8 cellular contexts compared by ENCODE assay signal in genomic region chr18:35040988-35041751, GRCh38. TPM values are rescaled to one million over a fixed set of nuclear protein-coding genes. Genes with fewer than 3 reads are reported as not detected.
DNase-seq lines count a peak whose midpoint lies in the region; ATAC-seq and TF ChIP-seq lines count a peak whose summit lies in the region.

TSS of gene MAPRE2 (plus strand) at chr18:35041413. CDS start at chr18:35041540, 127 bp downstream.

- 0% methylated on average over 38 of the region's 52 CpGs for WGBS in prostate gland
- WGBS in urinary bladder, result under 1% methylated on average over 52 of the region's 52 CpGs

- ATAC-seq in HG02884 (IDR thresholded peaks at IDR 0.05; ENCODE audit: unreplicated experiment), result peak; percentile 66

- H3K27ac ChIP-seq in left ventricle myocardium inferior (replicated peaks), result peak within 1 kb of the TSS; percentile 93
- H3K27ac ChIP-seq in prostate gland, result peak within 1 kb of the TSS; percentile 76
- H3K27ac ChIP-seq in urinary bladder (ENCODE audit: low read depth), result peak within 1 kb of the TSS; percentile 73

- no peak for TF ChIP-seq CTCF in GM13977 (IDR thresholded peaks at IDR 0.05; ENCODE audit: extremely low read depth, insufficient read depth, missing control alignments)
- no peak for TF ChIP-seq CTCF in left ventricle myocardium inferior (IDR thresholded peaks at IDR 0.05; ENCODE audit: borderline replicate concordance)
- TF ChIP-seq CTCF in prostate gland (IDR thresholded peaks at IDR 0.05), result no peak

- H3K36me3 ChIP-seq in left ventricle myocardium inferior (no peaks in the 10 kb centered on the region), prostate gland (no peaks in the 10 kb centered on the region), urinary bladder (ENCODE audit: insufficient read depth) (no peaks in the 10 kb centered on the region)

- peaks cover 58% of the 10 kb centered on the region for H3K4me1 ChIP-seq in left ventricle myocardium inferior
- no peaks in the 10 kb centered on the region for H3K4me1 ChIP-seq in prostate gland (replicated peaks)
- H3K4me1 ChIP-seq in urinary bladder (ENCODE audit: insufficient read depth), result no peaks in the 10 kb centered on the region

- H3K36me3 Mint-ChIP-seq in T-helper 1 cell treated with Interleukin-12 subunit alpha and Interleukin-12 subunit beta and Interleukin-4 antibody, amounts not matched to agents 30 μg/mL and 1 μg/mL, for 36 hours (ENCODE audit: low read depth), result no peaks in the 10 kb centered on the region

- no peaks in the 10 kb centered on the region for H3K9me3 Mint-ChIP-seq in T-helper 1 cell treated with Interleukin-12 subunit alpha and Interleukin-12 subunit beta and Interleukin-4 antibody, amounts not matched to agents 30 μg/mL and 1 μg/mL, for 36 hours

- peaks cover 4% of the 10 kb centered on the region for H3K27me3 Mint-ChIP-seq in T-helper 1 cell treated with Interleukin-12 subunit alpha and Interleukin-12 subunit beta and Interleukin-4 antibody, amounts not matched to agents 30 μg/mL and 1 μg/mL, for 36 hours (ENCODE audit: low read depth)

- peak; percentile 84 for TF ChIP-seq POLR2A in prostate gland (IDR thresholded peaks at IDR 0.05)

- H3K27ac Mint-ChIP-seq in T-helper 1 cell treated with Interleukin-12 subunit alpha and Interleukin-12 subunit beta and Interleukin-4 antibody, amounts not matched to agents 30 μg/mL and 1 μg/mL, for 36 hours, result peak within 1 kb of the TSS; percentile 96

- in situ Hi-C loops in GM13977 (cut with MboI; ENCODE audit: low pct_unique_long_range_greater_than_20kb, low sequenced_read_pairs, unreplicated experiment), result no loop called here

- H3K4me3 Mint-ChIP-seq in T-helper 1 cell treated with Interleukin-12 subunit alpha and Interleukin-12 subunit beta and Interleukin-4 antibody, amounts not matched to agents 30 μg/mL and 1 μg/mL, for 36 hours, result peak within 1 kb of the TSS; percentile 96

- no peaks in the 10 kb centered on the region for H3K27me3 ChIP-seq in left ventricle myocardium inferior (ENCODE audit: low read depth)
- H3K27me3 ChIP-seq in prostate gland (replicated peaks; ENCODE audit: insufficient read depth), result no peaks in the 10 kb centered on the region

- intact Hi-C loops in left ventricle myocardium inferior (cut with micrococcal nuclease), result no loop called here
- intact Hi-C loops in prostate gland (cut with DNase I), result loop anchor here (5.0 kb wide), 1 partner anchor 71 kb away; no protein-coding TSS in a partner anchor

- peak; percentile 92 for DNase-seq in GM13977 (ENCODE audit: low spot score)
- peak; percentile 81 for DNase-seq in NCI-H1694 (lab: John Stamatoyannopoulos, UW)
- peak; percentile 38 to 100 (median 96) for DNase-seq in amygdala (lab: John Stamatoyannopoulos, UW)
- peak; percentile 99 for DNase-seq in left ventricle myocardium inferior
- peak; percentile 94 for DNase-seq in prostate gland (ENCODE audit: low spot score)

- H3K9me3 ChIP-seq in left ventricle myocardium inferior (replicated peaks) (no peaks in the 10 kb centered on the region), prostate gland (no peaks in the 10 kb centered on the region)

- peak within 1 kb of the TSS; percentile 89 for H3K4me3 ChIP-seq in left ventricle myocardium inferior
- H3K4me3 ChIP-seq in prostate gland, result peak within 1 kb of the TSS; percentile 65 to 68
- peak within 1 kb of the TSS; percentile 71 for H3K4me3 ChIP-seq in urinary bladder (ENCODE audit: low read depth, low read length)

- peaks cover 52% of the 10 kb centered on the region for H3K4me1 Mint-ChIP-seq in T-helper 1 cell treated with Interleukin-12 subunit alpha and Interleukin-12 subunit beta and Interleukin-4 antibody, amounts not matched to agents 30 μg/mL and 1 μg/mL, for 36 hours (ENCODE audit: low read depth)

RNA-seq across cellular contexts. Expression of gene MAPRE2, which starts in this region (rescaled TPM):
- total RNA-seq in left ventricle myocardium inferior (120 TPM), prostate gland (10 to 100 TPM; 16.1 to 17.2 TPM), urinary bladder (21.7 TPM)
- polyA plus RNA-seq in urinary bladder, result 42.0 TPM

Comparison
In these comparisons a context has a peak if more than half of its experiments do, and no peak if none do; other contexts are left out.
1. Peak in every context shown above with its lines: DNase-seq, ATAC-seq, H3K4me3 ChIP-seq and H3K27ac ChIP-seq.